8 cellular contexts compared by ENCODE assay signal in genomic region chr14:93206793-93207467, GRCh38. TPM values are rescaled to one million over a fixed set of nuclear protein-coding genes. Genes with fewer than 3 reads are reported as not detected.
DNase-seq lines count a peak whose midpoint lies in the region; ATAC-seq, FAIRE-seq and TF ChIP-seq lines count a peak whose summit lies in the region.

GON7 (minus strand) TSS chr14:93207065; CDS start chr14:93207037, 28 bp downstream.
UBR7 (plus strand) TSS chr14:93207256; CDS start chr14:93207292, 36 bp downstream.

- H3K4ac ChIP-seq in H1 (replicated peaks; ENCODE audit: insufficient read length, low read depth, low read length), result no peak within 1 kb of the TSS
- peak within 1 kb of the TSS; percentile 53 to 57 for H3K4ac ChIP-seq in mesenchymal stem cell (ENCODE audit: low read depth in 1 of 2, low read length in 2 of 2)

- H3K9me3 ChIP-seq in H1 (ENCODE audit: insufficient read depth in 2 of 2, low read depth in 1 of 2, low read length in 1 of 2) (no peaks in the 10 kb centered on the region), mesenchymal stem cell (ENCODE audit: control insufficient read depth, low read length) (no peaks in the 10 kb centered on the region)

- peaks cover 7% of the 10 kb centered on the region for H3K23me2 ChIP-seq in H1 (ENCODE audit: low read depth, low read length)

- peak within 1 kb of the TSS; percentile 71; the same call in 1 of the 2 replicates for H2BK5ac ChIP-seq in H1 (ENCODE audit: low read depth, low read length)
- H2BK5ac ChIP-seq in mesenchymal stem cell (ENCODE audit: low read depth, low read length, poor library complexity, severe bottlenecking), result peak within 1 kb of the TSS; percentile 10

- H3K4me3 ChIP-seq in H1 (ENCODE audit: extremely low read depth in 1 of 4, insufficient read depth in 2 of 4, low read depth in 3 of 4, low read length in 4 of 4) (peak within 1 kb of the TSS; percentile 77 to 99 (median 93)), mesenchymal stem cell (ENCODE audit: insufficient read depth in 1 of 2, low read depth in 1 of 2, low read length in 2 of 2) (peak within 1 kb of the TSS; percentile 75 to 98)

- H3K18ac ChIP-seq in H1 (ENCODE audit: extremely low read depth, low read length) (peak within 1 kb of the TSS; percentile 88; the same call in 1 of the 2 replicates), mesenchymal stem cell (ENCODE audit: low read depth in 1 of 2, low read length in 2 of 2) (peak within 1 kb of the TSS; percentile 42 to 95)

- in situ Hi-C loops in Caki2 (cut with HindIII; ENCODE audit: low pct_unique_long_range_greater_than_20kb, low sequenced_read_pairs), result no loop called here

- H2AK5ac ChIP-seq in H1 (ENCODE audit: low read depth, low read length) (no peak within 1 kb of the TSS), mesenchymal stem cell (ENCODE audit: low read length, severe bottlenecking) (no peak within 1 kb of the TSS)

- peaks cover 0 to 16% of the 10 kb centered on the region in 2 experiments; a peak in 3 of 4 replicates for H3K79me2 ChIP-seq in H1 (ENCODE audit: control insufficient read depth in 1 of 2, insufficient read depth in 2 of 2, low read length in 2 of 2)

- TF ChIP-seq EP300 in H1 (IDR thresholded peaks at IDR 0.05; ENCODE audit: borderline replicate concordance in 1 of 2, low read depth in 2 of 2, low read length in 2 of 2), result no peak

- H3K56ac ChIP-seq in H1 (replicated peaks; ENCODE audit: insufficient read length, low read depth, low read length), result peak within 1 kb of the TSS; percentile 78

- TF ChIP-seq CTCF in H1 (IDR thresholded peaks at IDR 0.05; ENCODE audit: control extremely low read depth in 1 of 3, insufficient read depth in 1 of 3, low read depth in 1 of 3, low read length in 3 of 3), result peak; percentile 19 to 33 (median 29); a peak in 3 of 4 replicates

- no peak within 1 kb of the TSS; the same call in 1 of the 2 replicates for H2BK15ac ChIP-seq in H1 (ENCODE audit: low read length)
- H2BK15ac ChIP-seq in mesenchymal stem cell (ENCODE audit: low read depth, poor library complexity, severe bottlenecking), result peak within 1 kb of the TSS; percentile 80

- DNase-seq in Caki2 (ENCODE audit: low read depth) (peak; percentile 99), HTR-8/SVneo (ENCODE audit: insufficient read length, low spot score) (peak; percentile 91), NOMO-1 treated with dmso at 0.1 percent for 144 hours (lab: John Stamatoyannopoulos, UW; ENCODE audit: unreplicated experiment) (peak; percentile 97), H1 (ENCODE audit: low read depth in 1 of 2, low spot score in 2 of 2) (peak; percentile 91 to 95), mesenchymal stem cell (peak; percentile 98)
- DNase-seq in activated CD8-positive, alpha-beta memory T cell treated with anti-CD3 and anti-CD28 coated beads for 48 hours (ENCODE audit: low read depth in 2 of 3, low spot score in 2 of 3), result peak; percentile 62 to 82 (median 75)
- DNase-seq in stimulated activated CD8-positive, alpha-beta memory T cell treated with anti-CD3 and anti-CD28 coated beads, Interleukin-12 subunit alpha, Interleukin-12 subunit beta, amount 100 ng/mL, for 4 hours (ENCODE audit: low read depth), result peak; percentile 71

- H4K91ac ChIP-seq in H1 (replicated peaks; ENCODE audit: insufficient read length, low read length) (peak within 1 kb of the TSS; percentile 19), mesenchymal stem cell (ENCODE audit: low read length) (peak within 1 kb of the TSS; percentile 78)

- POLR2A ChIA-PET in H1 (lab: Charles Lee; ENCODE audit: partially characterized antibody), result interaction anchor here (1.4 to 3.5 kb wide), 2 partner anchors 9 to 23 kb away, joined by 3 to 25 read pairs; partner anchors contain the start of genes LYSET and MOAP1

- FAIRE-seq in HTR-8/SVneo (lab: Jason Lieb, UNC) (peak; percentile 88), H1 (lab: Jason Lieb, UNC) (no peak)

- H3K9ac ChIP-seq in H1 (replicated peaks in 1 of 4; ENCODE audit: extremely low read depth in 1 of 4, low read depth in 3 of 4, low read length in 3 of 4) (peak within 1 kb of the TSS; percentile 70 to 85 (median 76)), mesenchymal stem cell (ENCODE audit: low read length) (peak within 1 kb of the TSS; percentile 92)

- H3K27me3 ChIP-seq in H1 (replicated peaks in 1 of 4; ENCODE audit: control insufficient read depth in 3 of 4, extremely low read depth in 1 of 4, insufficient read depth in 3 of 4, low read length in 3 of 4) (no peaks in the 10 kb centered on the region), mesenchymal stem cell (ENCODE audit: control insufficient read depth in 1 of 2, insufficient read depth in 1 of 2, low read length in 2 of 2) (no peaks in the 10 kb centered on the region)

- H3K36me3 ChIP-seq in H1 (ENCODE audit: control insufficient read depth in 2 of 4, insufficient read depth in 4 of 4, low read length in 3 of 4) (peaks cover 0 to 9% (median 0%) of the 10 kb centered on the region in 4 experiments; a peak in 3 of 8 replicates), mesenchymal stem cell (ENCODE audit: control insufficient read depth in 1 of 2, insufficient read depth in 2 of 2, low read depth in 1 of 2, low read length in 2 of 2) (peaks cover 0 to 10% of the 10 kb centered on the region in 2 experiments)

- no peak within 1 kb of the TSS for H2BK12ac ChIP-seq in H1 (ENCODE audit: low read depth, low read length)
- no peak within 1 kb of the TSS for H2BK12ac ChIP-seq in mesenchymal stem cell (ENCODE audit: low read length in 2 of 2)

- H3K23ac ChIP-seq in H1 (ENCODE audit: insufficient read length) (no peak within 1 kb of the TSS), mesenchymal stem cell (ENCODE audit: low read length in 2 of 2) (no peak within 1 kb of the TSS)

- TF ChIP-seq RAD21 in H1 (IDR thresholded peaks at IDR 0.05 in 1 of 2, conservative IDR thresholded peaks at IDR 0.05 in 1 of 2; ENCODE audit: low read depth in 2 of 2, low read length in 2 of 2), result 0 out of 4 replicates have a peak, but pooled peaks of 1 of the 2 experiments have one; percentile 8

- peak within 1 kb of the TSS; percentile 59 for H4K5ac ChIP-seq in H1 (ENCODE audit: insufficient read length, low read depth, low read length)

- H3K27ac ChIP-seq in H1 (ENCODE audit: low read depth, low read length) (peak within 1 kb of the TSS; percentile 65), mesenchymal stem cell (ENCODE audit: low read length, poor library complexity, severe bottlenecking) (peak within 1 kb of the TSS; percentile 74)

- peak; percentile 52 to 75 for TF ChIP-seq POLR2A in H1 (IDR thresholded peaks at IDR 0.05; ENCODE audit: control extremely low read depth in 1 of 2, low read depth in 2 of 2, low read length in 2 of 2)

- no peak within 1 kb of the TSS for H2BK20ac ChIP-seq in H1 (ENCODE audit: low read length)

- H2BK120ac ChIP-seq in H1 (replicated peaks; ENCODE audit: low read depth, low read length), result no peak within 1 kb of the TSS
- H2BK120ac ChIP-seq in mesenchymal stem cell (ENCODE audit: low read depth, low read length), result no peak within 1 kb of the TSS

- CTCF ChIA-PET in H1 (lab: Charles Lee; ENCODE audit: partially characterized antibody), result interaction anchor here (0.6 to 3.0 kb wide), 29 partner anchors 11 to 509 kb away, joined by 3 to 27 read pairs (median 4); partner anchors contain the start of genes LYSET and MOAP1

- H3K4me2 ChIP-seq in H1 (ENCODE audit: insufficient read depth in 1 of 2, low read depth in 2 of 2, low read length in 2 of 2), result peak within 1 kb of the TSS; percentile 88 to 98
- peak within 1 kb of the TSS; percentile 85 for H3K4me2 ChIP-seq in mesenchymal stem cell (ENCODE audit: low read length, poor library complexity, severe bottlenecking)

- H3K79me1 ChIP-seq in H1 (ENCODE audit: low read depth, low read length), result no peaks in the 10 kb centered on the region; the same call in 1 of the 2 replicates
- peaks cover 17% of the 10 kb centered on the region for H3K79me1 ChIP-seq in mesenchymal stem cell (replicated peaks; ENCODE audit: low read length, poor library complexity, severe bottlenecking)

- H4K8ac ChIP-seq in H1 (ENCODE audit: extremely low read depth, insufficient read depth, low read length), result peak within 1 kb of the TSS; percentile 59
- peak within 1 kb of the TSS; percentile 66 for H4K8ac ChIP-seq in mesenchymal stem cell (ENCODE audit: low read length)

- H3K14ac ChIP-seq in H1 (ENCODE audit: insufficient read length) (no peak within 1 kb of the TSS), mesenchymal stem cell (ENCODE audit: low read length in 2 of 2) (peak within 1 kb of the TSS in 1 of 2 experiments; percentile 1)

- H3K4me1 ChIP-seq in H1 (replicated peaks in 1 of 4; ENCODE audit: control insufficient read depth in 3 of 4, insufficient read depth in 4 of 4, low read length in 3 of 4), result peaks cover 0 to 6% (median 4%) of the 10 kb centered on the region in 4 experiments; a peak in 3 of 7 replicates
- H3K4me1 ChIP-seq in mesenchymal stem cell (ENCODE audit: control insufficient read depth, insufficient read depth, low read depth, low read length), result peaks cover 5% of the 10 kb centered on the region

- peak; percentile 79 for ATAC-seq in GM21367 (IDR thresholded peaks at IDR 0.05; ENCODE audit: unreplicated experiment)

- H4K20me1 ChIP-seq in H1 (replicated peaks in 1 of 2; ENCODE audit: control insufficient read depth in 1 of 2, insufficient read depth in 2 of 2, low read length in 2 of 2), result no peaks in the 10 kb centered on the region

- H2AFZ ChIP-seq in H1 (ENCODE audit: low read length) (peak within 1 kb of the TSS; percentile 86; the same call in 1 of the 2 replicates), mesenchymal stem cell (ENCODE audit: low read depth, low read length) (peak within 1 kb of the TSS; percentile 78)

- 2% methylated on average over 39 of the region's 65 CpGs; no CpG with 5 or more reads in 1 of the 2 experiments for WGBS in H1 (ENCODE audit: extremely low coverage in 1 of 2, insufficient coverage in 1 of 2, insufficient read length in 1 of 2, insufficient replicate concordance in 2 of 2, low coverage in 1 of 2, low lambda C conversion rate in 2 of 2, missing lambda C conversion rate in 1 of 2), 2 experiments
- WGBS in mesenchymal stem cell, result under 1% methylated on average over 57 of the region's 65 CpGs

RNA-seq across cellular contexts. Expression of gene GON7, which starts in this region (rescaled TPM):
- 11.9 and 12.7 TPM in 2 replicates for total RNA-seq in Caki2 (2014; rRNA removed; shearing (Covaris generic); ENCODE audit: low replicate concordance)
- 8.8 and 9.9 TPM in 2 replicates for total RNA-seq in H1 (2021; fragmentation: NEBNext Ultra II Directional; extraction: Animal tissue kit (Norgen Biotek cat#: 25700))
- 2.9 and 3.8 TPM in 2 replicates for polyA plus RNA-seq in H1 (2011; rRNA removed)
- polyA plus RNA-seq in H1 (2011; cell fraction: cytosol; rRNA removed), result 6.8 TPM
- polyA plus RNA-seq in H1 (2011; cell fraction: nucleus; rRNA removed), result 2.2 TPM
- 7.7 to 9.6 TPM (median 8.7 TPM) in 4 replicates for polyA plus RNA-seq in H1 (2012, experiment 1 of 2)
- polyA plus RNA-seq in H1 (2012, experiment 2 of 2), result 1.5 TPM
- polyA plus RNA-seq in H1 (2013, experiment 1 of 2), result 10.4 TPM
- polyA plus RNA-seq in H1 (2013, experiment 2 of 2), result 10.2 TPM
- 1.6 and 1.7 TPM in 2 replicates for polyA minus RNA-seq in H1 (2011; rRNA and poly(A)+ RNA removed)
- polyA minus RNA-seq in H1 (2011; cell fraction: cytosol; rRNA and poly(A)+ RNA removed), result 3.0 TPM
- 2.3 TPM for polyA minus RNA-seq in H1 (2011; cell fraction: nucleus; rRNA and poly(A)+ RNA removed)
- 11.2 TPM for polyA plus RNA-seq in mesenchymal stem cell (2013, experiment 1 of 2)
- 11.7 TPM for polyA plus RNA-seq in mesenchymal stem cell (2013, experiment 2 of 2)

RNA-seq across cellular contexts. Expression of gene UBR7, which starts in this region (rescaled TPM):
- total RNA-seq in Caki2 (2014; rRNA removed; shearing (Covaris generic); ENCODE audit: low replicate concordance), result 15.0 and 16.4 TPM in 2 replicates
- total RNA-seq in H1 (2021; fragmentation: NEBNext Ultra II Directional; extraction: Animal tissue kit (Norgen Biotek cat#: 25700)), result 28.4 and 29.4 TPM in 2 replicates
- 16.4 and 20.1 TPM in 2 replicates for polyA plus RNA-seq in H1 (2011; rRNA removed)
- polyA plus RNA-seq in H1 (2011; cell fraction: cytosol; rRNA removed), result 25.2 TPM
- polyA plus RNA-seq in H1 (2011; cell fraction: nucleus; rRNA removed), result 32.5 TPM
- 18.9 to 26.8 TPM (median 23.9 TPM) in 4 replicates for polyA plus RNA-seq in H1 (2012, experiment 1 of 2)
- polyA plus RNA-seq in H1 (2012, experiment 2 of 2), result 4.7 TPM
- 16.4 TPM for polyA plus RNA-seq in H1 (2013, experiment 1 of 2)
- 16.8 TPM for polyA plus RNA-seq in H1 (2013, experiment 2 of 2)
- 18.8 and 22.1 TPM in 2 replicates for polyA minus RNA-seq in H1 (2011; rRNA and poly(A)+ RNA removed)
- polyA minus RNA-seq in H1 (2011; cell fraction: cytosol; rRNA and poly(A)+ RNA removed), result 21.9 TPM
- polyA minus RNA-seq in H1 (2011; cell fraction: nucleus; rRNA and poly(A)+ RNA removed), result 13.2 TPM
- polyA plus RNA-seq in mesenchymal stem cell (2013, experiment 1 of 2), result 9.6 TPM
- 9.6 TPM for polyA plus RNA-seq in mesenchymal stem cell (2013, experiment 2 of 2)

Comparison
In these comparisons a context has a peak if more than half of its experiments do, and no peak if none do; other contexts are left out.
1. Peak in every context shown above with its lines: DNase-seq, ATAC-seq, H3K4me3 ChIP-seq and H3K27ac ChIP-seq.